Comparison of ENCODE assay signal across 1 cellular context in genomic region chr12:51368640-51369517, GRCh38.
TF ChIP-seq lines count a peak whose summit lies in the region.

No MANE protein-coding gene starts in this region.

TF ChIP-seq in K562, 482 proteins besides CTCF, POLR2A, EP300 and RAD21 (continued from another document and continues in another):
- TF ChIP-seq GTF3C2 (IDR thresholded peaks at IDR 0.05; ENCODE audit: borderline replicate concordance, extremely low read depth, insufficient read length) = no peak
- TF ChIP-seq ZNF41 (CRISPR knock-in tag; conservative IDR thresholded peaks at IDR 0.05) = no peak
- no peak for TF ChIP-seq SREBF1 (IDR thresholded peaks at IDR 0.05; ENCODE audit: borderline replicate concordance, low read depth, low read length)
- TF ChIP-seq PHF20 (IDR thresholded peaks at IDR 0.05; ENCODE audit: partially characterized antibody) = no peak
- no peak for TF ChIP-seq JUNB (CRISPR knock-in tag; conservative IDR thresholded peaks at IDR 0.05)
- no peak for TF ChIP-seq CSDE1 (IDR thresholded peaks at IDR 0.05)
- peak; percentile 95 for TF ChIP-seq GATA2 (CRISPR knock-in tag; IDR thresholded peaks at IDR 0.05)
- TF ChIP-seq NR2C1 (IDR thresholded peaks at IDR 0.05) = no peak
- no peak for TF ChIP-seq NR2C1 (tag; IDR thresholded peaks at IDR 0.05)
- no peak for TF ChIP-seq EGR1 (conservative IDR thresholded peaks at IDR 0.05)
- TF ChIP-seq ARID2 (IDR thresholded peaks at IDR 0.05) = no peak
- TF ChIP-seq HDAC1 (IDR thresholded peaks at IDR 0.05) = peak in 1 of 2 experiments; percentile 60; a peak in 1 of 4 replicates
- no peak for TF ChIP-seq SRSF3 (IDR thresholded peaks at IDR 0.05; ENCODE audit: insufficient read depth, low read length)
- peak; percentile 91 for TF ChIP-seq GABPA (tag; conservative IDR thresholded peaks at IDR 0.05; ENCODE audit: low read depth)
- no peak for TF ChIP-seq ZNF253 (CRISPR knock-in tag; conservative IDR thresholded peaks at IDR 0.05)
- TF ChIP-seq, protein P1, sequence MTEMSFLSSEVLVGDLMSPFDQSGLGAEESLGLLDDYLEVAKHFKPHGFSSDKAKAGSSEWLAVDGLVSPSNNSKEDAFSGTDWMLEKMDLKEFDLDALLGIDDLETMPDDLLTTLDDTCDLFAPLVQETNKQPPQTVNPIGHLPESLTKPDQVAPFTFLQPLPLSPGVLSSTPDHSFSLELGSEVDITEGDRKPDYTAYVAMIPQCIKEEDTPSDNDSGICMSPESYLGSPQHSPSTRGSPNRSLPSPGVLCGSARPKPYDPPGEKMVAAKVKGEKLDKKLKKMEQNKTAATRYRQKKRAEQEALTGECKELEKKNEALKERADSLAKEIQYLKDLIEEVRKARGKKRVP (CRISPR knock-in tag; IDR thresholded peaks at IDR 0.05) = no peak
- TF ChIP-seq RCOR1 (IDR thresholded peaks at IDR 0.05; ENCODE audit: borderline replicate concordance in 1 of 2, low read depth in 2 of 2, low read length in 2 of 2) = peak; percentile 28 to 84; a peak in 2 of 4 replicates
- TF ChIP-seq PHB2 (IDR thresholded peaks at IDR 0.05; ENCODE audit: low read depth) = peak; percentile 73
- no peak for TF ChIP-seq FOXJ3 (CRISPR knock-in tag; IDR thresholded peaks at IDR 0.05)
- no peak for TF ChIP-seq DIDO1 (tag; IDR thresholded peaks at IDR 0.05; ENCODE audit: low read depth)
- peak; percentile 79 for TF ChIP-seq CCNT2 (IDR thresholded peaks at IDR 0.05; ENCODE audit: borderline replicate concordance, extremely low read depth, insufficient read length, low read depth, low read length)
- TF ChIP-seq BRF1 (IDR thresholded peaks at IDR 0.05; ENCODE audit: borderline replicate concordance, extremely low read depth, insufficient read length) = no peak
- TF ChIP-seq NCOA4 (IDR thresholded peaks at IDR 0.05; ENCODE audit: partially characterized antibody) = no peak
- TF ChIP-seq GABPB1 (CRISPR knock-in tag; IDR thresholded peaks at IDR 0.05) = 0 out of 2 replicates have a peak, but pooled peaks have one; percentile 33
- TF ChIP-seq GATAD2B (IDR thresholded peaks at IDR 0.05; ENCODE audit: borderline replicate concordance) = no peak
- TF ChIP-seq, protein P2, sequence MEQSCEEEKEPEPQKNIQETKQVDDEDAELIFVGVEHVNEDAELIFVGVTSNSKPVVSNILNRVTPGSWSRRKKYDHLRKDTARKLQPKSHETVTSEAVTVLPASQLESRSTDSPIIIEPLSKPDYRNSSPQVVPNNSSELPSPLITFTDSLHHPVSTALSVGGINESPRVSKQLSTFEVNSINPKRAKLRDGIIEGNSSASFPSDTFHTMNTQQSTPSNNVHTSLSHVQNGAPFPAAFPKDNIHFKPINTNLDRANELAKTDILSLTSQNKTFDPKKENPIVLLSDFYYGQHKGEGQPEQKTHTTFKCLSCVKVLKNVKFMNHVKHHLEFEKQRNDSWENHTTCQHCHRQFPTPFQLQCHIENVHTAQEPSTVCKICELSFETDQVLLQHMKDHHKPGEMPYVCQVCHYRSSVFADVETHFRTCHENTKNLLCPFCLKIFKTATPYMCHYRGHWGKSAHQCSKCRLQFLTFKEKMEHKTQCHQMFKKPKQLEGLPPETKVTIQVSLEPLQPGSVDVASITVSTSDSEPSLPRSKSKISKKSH (CRISPR knock-in tag; IDR thresholded peaks at IDR 0.05) = no peak
- TF ChIP-seq SUPT5H (IDR thresholded peaks at IDR 0.05) = no peak
- no peak for TF ChIP-seq TRIM28 (IDR thresholded peaks at IDR 0.05)
- TF ChIP-seq E4F1 (CRISPR knock-in tag; IDR thresholded peaks at IDR 0.05; ENCODE audit: borderline replicate concordance) = no peak
- no peak for TF ChIP-seq RBFOX2 (IDR thresholded peaks at IDR 0.05; ENCODE audit: low read depth, low read length)
- TF ChIP-seq NBN (IDR thresholded peaks at IDR 0.05; ENCODE audit: low read depth) = no peak
- no peak for TF ChIP-seq HNRNPK (IDR thresholded peaks at IDR 0.05; ENCODE audit: low read depth, low read length, poor library complexity, severe bottlenecking)
- TF ChIP-seq CREB1 (IDR thresholded peaks at IDR 0.05) = peak; percentile 28; the same call in 1 of the 2 replicates
- no peak for TF ChIP-seq CREB1 (CRISPR knock-in tag; IDR thresholded peaks at IDR 0.05)
- peak; percentile 97 for TF ChIP-seq TEAD4 (IDR thresholded peaks at IDR 0.05; ENCODE audit: low read length)
- TF ChIP-seq TEAD4 (CRISPR knock-in tag; IDR thresholded peaks at IDR 0.05; ENCODE audit: borderline replicate concordance) = no peak
- no peak for TF ChIP-seq KLF10 (CRISPR knock-in tag; IDR thresholded peaks at IDR 0.05)
- peak; percentile 81 for TF ChIP-seq HES1 (IDR thresholded peaks at IDR 0.05; ENCODE audit: low read depth)
- TF ChIP-seq KAT2B (IDR thresholded peaks at IDR 0.05; ENCODE audit: low read depth, low read length) = no peak
- no peak for TF ChIP-seq IRF2 (CRISPR knock-in tag; IDR thresholded peaks at IDR 0.05)
- TF ChIP-seq, protein P3, sequence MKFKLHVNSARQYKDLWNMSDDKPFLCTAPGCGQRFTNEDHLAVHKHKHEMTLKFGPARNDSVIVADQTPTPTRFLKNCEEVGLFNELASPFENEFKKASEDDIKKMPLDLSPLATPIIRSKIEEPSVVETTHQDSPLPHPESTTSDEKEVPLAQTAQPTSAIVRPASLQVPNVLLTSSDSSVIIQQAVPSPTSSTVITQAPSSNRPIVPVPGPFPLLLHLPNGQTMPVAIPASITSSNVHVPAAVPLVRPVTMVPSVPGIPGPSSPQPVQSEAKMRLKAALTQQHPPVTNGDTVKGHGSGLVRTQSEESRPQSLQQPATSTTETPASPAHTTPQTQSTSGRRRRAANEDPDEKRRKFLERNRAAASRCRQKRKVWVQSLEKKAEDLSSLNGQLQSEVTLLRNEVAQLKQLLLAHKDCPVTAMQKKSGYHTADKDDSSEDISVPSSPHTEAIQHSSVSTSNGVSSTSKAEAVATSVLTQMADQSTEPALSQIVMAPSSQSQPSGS (CRISPR knock-in tag; IDR thresholded peaks at IDR 0.05) = no peak
- TF ChIP-seq ZBTB9 (CRISPR knock-in tag; IDR thresholded peaks at IDR 0.05) = no peak
- TF ChIP-seq ZBED1 (IDR thresholded peaks at IDR 0.05) = no peak
- no peak for TF ChIP-seq CREBBP (IDR thresholded peaks at IDR 0.05; ENCODE audit: low read depth, low read length)
- TF ChIP-seq IFI16 (CRISPR knock-in tag; IDR thresholded peaks at IDR 0.05) = no peak
- peak in 2 of 3 experiments; percentile 27 to 71; a peak in 2 of 6 replicates for TF ChIP-seq ZBTB11 (CRISPR knock-in tag; IDR thresholded peaks at IDR 0.05)
- no peak for TF ChIP-seq CEBPG (CRISPR knock-in tag; IDR thresholded peaks at IDR 0.05)
- no peak for TF ChIP-seq CEBPG (tag; conservative IDR thresholded peaks at IDR 0.05 in 1 of 2, IDR thresholded peaks at IDR 0.05 in 1 of 2)
- no peak for TF ChIP-seq STAG1 (CRISPR knock-in tag; IDR thresholded peaks at IDR 0.05; ENCODE audit: borderline replicate concordance)
- TF ChIP-seq NONO (IDR thresholded peaks at IDR 0.05; ENCODE audit: low read depth in 2 of 2, low read length in 1 of 2) = no peak
- no peak for TF ChIP-seq ADNP (tag; IDR thresholded peaks at IDR 0.05)
- TF ChIP-seq SNIP1 (IDR thresholded peaks at IDR 0.05; ENCODE audit: low read depth) = no peak
- no peak for TF ChIP-seq SLC30A9 (CRISPR knock-in tag; IDR thresholded peaks at IDR 0.05)
- TF ChIP-seq FOXM1 (IDR thresholded peaks at IDR 0.05; ENCODE audit: low read depth) = peak; percentile 89
- no peak for TF ChIP-seq FOXM1 (CRISPR knock-in tag; IDR thresholded peaks at IDR 0.05; ENCODE audit: low read depth)
- no peak for TF ChIP-seq RBBP5 (IDR thresholded peaks at IDR 0.05; ENCODE audit: borderline replicate concordance, insufficient read depth, low read length, poor library complexity, severe bottlenecking)
- TF ChIP-seq, protein P4, sequence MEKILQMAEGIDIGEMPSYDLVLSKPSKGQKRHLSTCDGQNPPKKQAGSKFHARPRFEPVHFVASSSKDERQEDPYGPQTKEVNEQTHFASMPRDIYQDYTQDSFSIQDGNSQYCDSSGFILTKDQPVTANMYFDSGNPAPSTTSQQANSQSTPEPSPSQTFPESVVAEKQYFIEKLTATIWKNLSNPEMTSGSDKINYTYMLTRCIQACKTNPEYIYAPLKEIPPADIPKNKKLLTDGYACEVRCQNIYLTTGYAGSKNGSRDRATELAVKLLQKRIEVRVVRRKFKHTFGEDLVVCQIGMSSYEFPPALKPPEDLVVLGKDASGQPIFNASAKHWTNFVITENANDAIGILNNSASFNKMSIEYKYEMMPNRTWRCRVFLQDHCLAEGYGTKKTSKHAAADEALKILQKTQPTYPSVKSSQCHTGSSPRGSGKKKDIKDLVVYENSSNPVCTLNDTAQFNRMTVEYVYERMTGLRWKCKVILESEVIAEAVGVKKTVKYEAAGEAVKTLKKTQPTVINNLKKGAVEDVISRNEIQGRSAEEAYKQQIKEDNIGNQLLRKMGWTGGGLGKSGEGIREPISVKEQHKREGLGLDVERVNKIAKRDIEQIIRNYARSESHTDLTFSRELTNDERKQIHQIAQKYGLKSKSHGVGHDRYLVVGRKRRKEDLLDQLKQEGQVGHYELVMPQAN (IDR thresholded peaks at IDR 0.05; ENCODE audit: borderline replicate concordance) = no peak
- TF ChIP-seq TAF1 (IDR thresholded peaks at IDR 0.05; ENCODE audit: control insufficient read depth, extremely low read depth, insufficient read depth, low read length, severe bottlenecking) = no peak
- TF ChIP-seq ARID1B (IDR thresholded peaks at IDR 0.05) = peak; percentile 95
- peak; percentile 92 for TF ChIP-seq NFIC (IDR thresholded peaks at IDR 0.05)
